Comparison of ENCODE assay signal across 19 cellular contexts in the genomic region with DNA sequence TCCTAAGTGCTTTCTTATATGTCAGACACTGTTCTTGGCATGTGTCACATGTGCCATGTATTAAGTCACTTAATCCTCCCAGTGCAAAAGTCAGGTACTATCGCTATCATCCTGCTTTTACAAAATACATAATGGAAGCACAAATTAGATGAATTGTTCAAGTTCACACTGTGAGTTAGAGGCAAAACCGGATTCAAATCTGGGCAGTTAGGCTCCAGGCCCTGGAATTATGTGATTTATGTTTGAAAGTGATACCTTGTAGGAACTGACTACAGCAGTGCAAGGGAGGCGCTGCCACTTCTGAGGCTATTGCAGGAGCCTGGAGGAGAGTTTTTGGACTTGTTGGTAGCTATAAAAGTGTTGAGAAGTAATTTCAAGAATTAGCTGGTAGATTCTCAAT.
"Had no signal": no experiment of that assay in that cellular context is flagged by ENCODE, and none has a peak within 500 bp of the region (broad histone marks: within the 10 kb centered on the region; RNA-seq: fewer than 3 reads in every experiment).

No MANE protein-coding gene starts in this region.

- DNase-seq: naive thymus-derived CD8-positive, alpha-beta T cell; occipital lobe; ovary; posterior cingulate gyrus; psoas muscle; right cardiac atrium; right lobe of liver; sigmoid colon; small intestine; stimulated activated CD4-positive, alpha-beta T cell treated with anti-CD3 and anti-CD28 coated beads, Interleukin-15, amount 100 ng/mL, for 24 hours; stimulated activated CD4-positive, alpha-beta T cell treated with anti-CD3 and anti-CD28 coated beads, Interleukin-2, amount 100 ng/mL, for 24 hours; stimulated activated CD4-positive, alpha-beta T cell treated with anti-CD3 and anti-CD28 coated beads, Interleukin-2, amount 100 ng/mL, for 48 hours; stimulated activated CD4-positive, alpha-beta T cell treated with anti-CD3 and anti-CD28 coated beads, Interleukin-4, amount 100 ng/mL, for 24 hours; stimulated activated naive B cell treated with anti-CD40 and anti-IgM and Interleukin-4, amounts not matched to agents 10 μg/mL and 1 μg/mL and 100 μg/mL, for 72 hours; stimulated activated naive CD4-positive, alpha-beta T cell treated with Interleukin-2 at 50 U/mL for 16 hours; stomach; thyroid gland; trophoblast cell; upper lobe of left lung had no signal
